In the genomic region with DNA sequence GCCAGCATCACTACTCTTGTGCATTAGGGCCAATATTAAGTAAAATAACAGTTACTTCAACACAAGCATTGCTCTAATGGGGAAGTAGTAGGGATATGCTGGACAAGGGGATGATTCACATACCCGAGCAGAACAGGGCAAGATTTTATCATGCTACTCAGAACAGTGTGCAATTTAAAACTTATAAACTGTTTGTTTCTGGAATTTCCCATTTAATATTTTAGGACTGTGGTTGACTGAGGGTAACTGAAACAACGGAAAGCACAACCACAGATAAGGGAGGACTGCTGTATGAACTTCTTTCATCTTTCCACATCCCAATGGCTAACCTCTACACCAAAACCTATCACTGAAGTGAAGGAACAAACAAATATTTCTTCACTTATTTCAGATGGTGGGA, we compare ENCODE assay signal across 1 cellular context.
TF ChIP-seq lines count a peak whose summit lies in the region.

No MANE protein-coding gene starts in this region.

TF ChIP-seq in K562, 482 proteins besides CTCF, POLR2A, EP300 and RAD21:
- TF ChIP-seq FOSL1 (tag; conservative IDR thresholded peaks at IDR 0.05) (peak; percentile 51), HNRNPUL1 (IDR thresholded peaks at IDR 0.05; ENCODE audit: low read length) (no peak), JUND (IDR thresholded peaks at IDR 0.05; ENCODE audit: borderline replicate concordance, low read depth, low read length) (0 out of 2 replicates have a peak, but pooled peaks have one; percentile 10), JUND (tag; IDR thresholded peaks at IDR 0.05; ENCODE audit: borderline replicate concordance, low read depth, low read length) (no peak), MAFG (tag; conservative IDR thresholded peaks at IDR 0.05) (no peak)
